In the genomic region with DNA sequence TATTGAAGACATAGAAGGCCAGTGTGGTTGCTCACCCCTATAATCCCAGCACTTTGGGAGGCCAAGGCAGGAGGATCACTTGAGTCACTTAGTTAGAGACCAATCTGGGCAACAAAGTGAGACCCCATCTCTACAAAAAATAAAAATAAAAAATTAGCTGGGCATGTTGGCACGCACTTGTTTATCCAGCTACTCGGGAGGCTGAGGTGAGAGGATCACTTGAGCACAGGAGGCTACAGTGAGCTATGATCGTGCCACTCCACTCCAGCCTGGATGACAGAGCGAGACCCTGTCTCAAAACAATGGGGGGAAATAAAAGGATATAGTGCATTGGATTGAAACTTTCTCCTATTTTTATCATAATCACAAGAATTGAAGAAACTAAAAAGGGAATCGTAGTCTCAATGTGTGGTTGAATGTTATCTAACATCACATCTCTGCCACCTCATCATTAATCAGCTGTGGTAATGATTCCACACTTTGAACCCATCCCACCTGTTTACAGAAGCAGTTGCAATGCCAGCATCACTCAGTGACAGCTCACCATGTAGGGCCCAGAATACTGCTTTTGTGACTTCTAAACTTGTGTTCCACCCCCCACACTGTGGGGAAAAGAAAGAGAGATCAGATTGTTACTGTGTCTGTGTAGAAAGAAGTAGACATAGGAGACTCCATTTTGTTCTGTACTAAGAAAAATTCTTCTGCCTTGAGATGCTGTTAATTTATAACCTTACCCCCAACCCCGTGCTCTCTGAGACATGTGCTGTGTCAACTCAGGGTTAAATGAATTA, we compare ENCODE assay signal across 7 cellular contexts. TPM values are rescaled to one million over a fixed set of nuclear protein-coding genes. Genes with fewer than 3 reads are reported as not detected.
DNase-seq lines count a peak whose midpoint lies in the region; ATAC-seq and TF ChIP-seq lines count a peak whose summit lies in the region.
"Not testable (repeated sequence)": the region's sequence is repeated elsewhere in the genome, so short reads cannot be mapped to it uniquely, and the experiment has no call there.

No MANE protein-coding gene starts in this region.

- in situ Hi-C loops in Panc1 (cut with HindIII; ENCODE audit: low pct_unique_long_range_greater_than_20kb, low sequenced_read_pairs): not testable (repeated sequence)

- 0 out of 2 replicates have a peak overlapping the region, but pooled peaks have one; percentile 9 for H2AFZ ChIP-seq in GM23338

- not testable (repeated sequence) for H3K4me3 ChIP-seq in GM23338; Panc1 (ENCODE audit: low read depth in 2 of 2, low read length in 2 of 2)

- BruUV-seq in Panc1 (replicated peaks; lab: Mats Ljungman, UMichigan): TSS peak; percentile 81

- not testable (repeated sequence) for H3K9me2 ChIP-seq in GM23338 (ENCODE audit: insufficient read depth)

- not testable (repeated sequence) for H3K36me3 Mint-ChIP-seq in GM23338 (ENCODE audit: low read depth); activated T-helper 2 cell treated with anti-CD3 and anti-CD28 coated beads, Interferon-gamma antibody, Interleukin-2, Interleukin-4, amounts not matched to agents 10 μg/mL and 5 μg/mL and 100 μg/mL, durations not matched to agents 14 hours and 24 hours and 36 hours (ENCODE audit: low read depth); central memory CD8-positive, alpha-beta T cell (ENCODE audit: insufficient read depth)

- H3K4me3 Mint-ChIP-seq in GM23338; activated T-helper 2 cell treated with anti-CD3 and anti-CD28 coated beads, Interferon-gamma antibody, Interleukin-2, Interleukin-4, amounts not matched to agents 10 μg/mL and 5 μg/mL and 100 μg/mL, durations not matched to agents 14 hours and 24 hours and 36 hours (ENCODE audit: low read depth); central memory CD8-positive, alpha-beta T cell: not testable (repeated sequence)

- not testable (repeated sequence) for ATAC-seq in GM23338
- ATAC-seq in Panc1: peak; percentile 96
- peak; percentile 83 for ATAC-seq in central memory CD8-positive, alpha-beta T cell (replicated peaks; ENCODE audit: extremely low read depth, poor library complexity, severe bottlenecking)

- CTCF ChIA-PET in Panc1 (lab: Charles Lee): not testable (repeated sequence)

- H3K27ac Mint-ChIP-seq in GM23338; central memory CD8-positive, alpha-beta T cell (ENCODE audit: low read depth): not testable (repeated sequence)
- H3K27ac Mint-ChIP-seq in activated T-helper 2 cell treated with anti-CD3 and anti-CD28 coated beads, Interferon-gamma antibody, Interleukin-2, Interleukin-4, amounts not matched to agents 10 μg/mL and 5 μg/mL and 100 μg/mL, durations not matched to agents 14 hours and 24 hours and 36 hours: peak overlapping the region; percentile 50

- DNase-seq in GM23338 (ENCODE audit: low spot score); activated T-helper 2 cell treated with anti-CD3 and anti-CD28 coated beads, Interferon-gamma antibody, Interleukin-2, Interleukin-4, amounts not matched to agents 10 μg/mL and 5 μg/mL and 100 μg/mL, durations not matched to agents 14 hours and 24 hours and 36 hours (ENCODE audit: low spot score): not testable (repeated sequence)
- DNase-seq in Panc1 (ENCODE audit: low read depth, low spot score): peak; percentile 90
- peak; percentile 55 to 61 for DNase-seq in activated CD4-positive, alpha-beta T cell treated with anti-CD3 and anti-CD28 coated beads for 4 hours
- peak in 1 of 2 donors; percentile 26 for DNase-seq in central memory CD8-positive, alpha-beta T cell (ENCODE audit: low spot score in 2 of 2)
- DNase-seq in myocyte (ENCODE audit: low read depth): peak; percentile 56
- peak; percentile 37 to 75 for DNase-seq in stimulated activated CD4-positive, alpha-beta T cell treated with anti-CD3 and anti-CD28 coated beads, Interleukin-4, amount 100 ng/mL, for 4 hours

- H3K27me3 Mint-ChIP-seq in GM23338 (ENCODE audit: insufficient read depth, low read depth, poor library complexity); activated T-helper 2 cell treated with anti-CD3 and anti-CD28 coated beads, Interferon-gamma antibody, Interleukin-2, Interleukin-4, amounts not matched to agents 10 μg/mL and 5 μg/mL and 100 μg/mL, durations not matched to agents 14 hours and 24 hours and 36 hours (ENCODE audit: low read depth); central memory CD8-positive, alpha-beta T cell: not testable (repeated sequence)

- H3K4me1 Mint-ChIP-seq in GM23338: not testable (repeated sequence)
- H3K4me1 Mint-ChIP-seq in activated T-helper 2 cell treated with anti-CD3 and anti-CD28 coated beads, Interferon-gamma antibody, Interleukin-2, Interleukin-4, amounts not matched to agents 10 μg/mL and 5 μg/mL and 100 μg/mL, durations not matched to agents 14 hours and 24 hours and 36 hours (ENCODE audit: low read depth): peaks cover 20% of the 10 kb centered on the region
- H3K4me1 Mint-ChIP-seq in central memory CD8-positive, alpha-beta T cell: peaks cover 11% of the 10 kb centered on the region

- not testable (repeated sequence) for H3K27ac ChIP-seq in GM23338 (ENCODE audit: low read depth); Panc1 (ENCODE audit: low read length)

- not testable (repeated sequence) for H3K4me2 ChIP-seq in GM23338

- H3K9me3 ChIP-seq in Panc1 (ENCODE audit: control insufficient read depth, insufficient read depth, low read depth, low read length): not testable (repeated sequence)

- H3K27me3 ChIP-seq in GM23338 (ENCODE audit: insufficient read depth); Panc1 (ENCODE audit: control insufficient read depth, insufficient read depth, low read length): not testable (repeated sequence)

- H3K9me3 Mint-ChIP-seq in GM23338; activated T-helper 2 cell treated with anti-CD3 and anti-CD28 coated beads, Interferon-gamma antibody, Interleukin-2, Interleukin-4, amounts not matched to agents 10 μg/mL and 5 μg/mL and 100 μg/mL, durations not matched to agents 14 hours and 24 hours and 36 hours; central memory CD8-positive, alpha-beta T cell: not testable (repeated sequence)

- not testable (repeated sequence) for TF ChIP-seq CTCF in GM23338 (conservative IDR thresholded peaks at IDR 0.05; ENCODE audit: low read depth in 2 of 2); Panc1 (IDR thresholded peaks at IDR 0.05)

- H3K79me2 ChIP-seq in GM23338 (replicated peaks; ENCODE audit: insufficient read depth): not testable (repeated sequence)

- not testable (repeated sequence) for H3K36me3 ChIP-seq in GM23338 (ENCODE audit: insufficient read depth); Panc1 (ENCODE audit: control insufficient read depth, insufficient read depth, low read length)

- intact Hi-C loops in Panc1 (cut with micrococcal nuclease; ENCODE audit: unreplicated experiment): not testable (repeated sequence)
- intact Hi-C loops in activated T-helper 2 cell treated with anti-CD3 and anti-CD28 coated beads, Interferon-gamma antibody, Interleukin-2, Interleukin-4, amounts not matched to agents 10 μg/mL and 5 μg/mL and 100 μg/mL, durations not matched to agents 14 hours and 24 hours and 36 hours (cut with micrococcal nuclease): loop anchor here (10.0 kb wide), 1 partner anchor 155 kb away; no protein-coding TSS in a partner anchor

- H3F3A ChIP-seq in GM23338 (replicated peaks; ENCODE audit: low read depth): not testable (repeated sequence)

- H3K4me1 ChIP-seq in GM23338 (ENCODE audit: insufficient read depth); Panc1 (ENCODE audit: control insufficient read depth, insufficient read depth, low read length): not testable (repeated sequence)

- H4K20me1 ChIP-seq in GM23338 (replicated peaks; ENCODE audit: insufficient read depth): not testable (repeated sequence)

- POLR2A ChIA-PET in Panc1 (lab: Charles Lee): not testable (repeated sequence)

RNA-seq across cellular contexts. Expression of a gene that starts 10.3 kb away (rescaled TPM):
- 5.6 and 7.3 TPM in 2 replicates for total RNA-seq in GM23338 (2014; rRNA removed; shearing (Covaris generic))
- 3.5 and 3.9 TPM in 2 replicates for polyA plus RNA-seq in GM23338 (2016; fragmentation: Nextera tagmentation; extraction: Ambion mirVana)
- total RNA-seq in Panc1 (2021; ENCODE audit: unreplicated experiment) (13.3 TPM), myocyte (5.1 and 7.4 TPM in 2 replicates)
- polyA plus RNA-seq in Panc1 (2012; ENCODE audit: insufficient read length): 9.2 TPM
- 10.5 and 16.1 TPM in 2 replicates for total RNA-seq in activated T-helper 2 cell treated with anti-CD3 and anti-CD28 coated beads, Interferon-gamma antibody, Interleukin-2, Interleukin-4, amounts not matched to agents 10 μg/mL and 5 μg/mL and 100 μg/mL, durations not matched to agents 14 hours and 24 hours and 36 hours
- 15.1 TPM for polyA plus RNA-seq in myocyte (2012)
